1 cellular context compared by ENCODE assay signal in the genomic region with DNA sequence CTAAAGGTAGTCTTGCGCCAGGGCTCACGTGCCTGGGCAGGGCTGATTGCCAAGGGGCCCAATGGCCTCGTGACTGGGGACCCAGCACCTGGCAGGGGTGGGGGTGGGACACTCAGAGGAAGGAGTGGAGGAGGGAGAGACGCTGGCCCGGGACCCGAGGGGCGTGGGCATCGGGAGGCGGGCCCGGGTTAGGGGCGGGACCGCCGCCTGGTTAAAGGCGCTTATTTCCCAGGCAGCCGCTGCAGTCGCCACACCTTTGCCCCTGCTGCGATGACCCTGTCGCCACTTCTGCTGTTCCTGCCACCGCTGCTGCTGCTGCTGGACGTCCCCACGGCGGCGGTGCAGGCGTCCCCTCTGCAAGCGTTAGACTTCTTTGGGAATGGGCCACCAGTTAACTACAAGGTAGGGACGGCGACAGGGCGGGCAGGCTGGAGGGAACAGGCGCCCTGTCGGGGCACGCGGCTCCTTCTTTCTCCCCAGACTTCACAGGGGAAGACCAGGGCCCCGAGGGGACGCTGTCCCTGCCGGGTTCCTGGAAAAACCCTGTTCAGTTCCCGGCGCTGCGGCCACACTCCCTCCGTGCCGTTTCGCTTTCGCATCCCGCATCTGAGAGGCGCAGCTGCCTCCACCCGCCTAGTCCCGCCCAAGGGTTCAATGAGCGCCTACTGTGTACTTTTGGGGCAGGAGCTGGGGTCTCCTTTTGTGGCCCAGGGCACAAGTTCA.
TF ChIP-seq lines count a peak whose summit lies in the region.

Gene IFI30, plus strand, starts transcription at position 242 of the 723 bp plus-strand sequence. Its CDS starts 29 bp downstream, at position 271.

TF ChIP-seq in HepG2, 621 proteins besides CTCF, POLR2A, EP300 and RAD21 (continued from another document and continues in another):
- TF ChIP-seq, protein P1, sequence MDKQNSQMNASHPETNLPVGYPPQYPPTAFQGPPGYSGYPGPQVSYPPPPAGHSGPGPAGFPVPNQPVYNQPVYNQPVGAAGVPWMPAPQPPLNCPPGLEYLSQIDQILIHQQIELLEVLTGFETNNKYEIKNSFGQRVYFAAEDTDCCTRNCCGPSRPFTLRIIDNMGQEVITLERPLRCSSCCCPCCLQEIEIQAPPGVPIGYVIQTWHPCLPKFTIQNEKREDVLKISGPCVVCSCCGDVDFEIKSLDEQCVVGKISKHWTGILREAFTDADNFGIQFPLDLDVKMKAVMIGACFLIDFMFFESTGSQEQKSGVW (CRISPR knock-in tag; IDR thresholded peaks at IDR 0.05; ENCODE audit: borderline replicate concordance), result no peak
- TF ChIP-seq ZNF143 (CRISPR knock-in tag; IDR thresholded peaks at IDR 0.05) (peak; percentile 56; the same call in 1 of the 2 replicates), ARID4A (CRISPR knock-in tag; IDR thresholded peaks at IDR 0.05; ENCODE audit: borderline replicate concordance) (peak; percentile 68; the same call in 1 of the 2 replicates), ZNF552 (CRISPR knock-in tag; IDR thresholded peaks at IDR 0.05; ENCODE audit: borderline replicate concordance) (no peak), ZFP36 (IDR thresholded peaks at IDR 0.05; ENCODE audit: borderline replicate concordance, low read depth, low read length, partially characterized antibody) (no peak), AGO2 (optimal IDR thresholded peaks at IDR 0.05; ENCODE audit: low read depth, low read length) (no peak), SKI (IDR thresholded peaks at IDR 0.05; ENCODE audit: partially characterized antibody) (no peak), TSC22D2 (CRISPR knock-in tag; IDR thresholded peaks at IDR 0.05; ENCODE audit: borderline replicate concordance) (no peak), THAP11 (CRISPR knock-in tag; IDR thresholded peaks at IDR 0.05) (no peak; the same call in 1 of the 2 replicates), ATF3 (CRISPR knock-in tag; IDR thresholded peaks at IDR 0.05) (no peak), ZNF331 (CRISPR knock-in tag; IDR thresholded peaks at IDR 0.05) (peak; percentile 28; the same call in 1 of the 2 replicates), MAFF (IDR thresholded peaks at IDR 0.05; ENCODE audit: low read depth, low read length) (no peak), ZNF879 (CRISPR knock-in tag; IDR thresholded peaks at IDR 0.05) (no peak), SRY (CRISPR knock-in tag; IDR thresholded peaks at IDR 0.05) (0 out of 2 replicates have a peak, but pooled peaks have one; percentile 19), AKAP8 (CRISPR knock-in tag; IDR thresholded peaks at IDR 0.05) (peak; percentile 17; the same call in 1 of the 2 replicates), SOX13 (IDR thresholded peaks at IDR 0.05) (no peak), SOX13 (CRISPR knock-in tag; conservative IDR thresholded peaks at IDR 0.05 in 1 of 2, IDR thresholded peaks at IDR 0.05 in 1 of 2) (no peak), ZC3H13 (CRISPR knock-in tag; IDR thresholded peaks at IDR 0.05) (no peak; the same call in 1 of the 2 replicates), CEBPB (IDR thresholded peaks at IDR 0.05; ENCODE audit: borderline replicate concordance, low read depth, low read length) (peak; percentile 22; the same call in 1 of the 2 replicates), NR2F6 (IDR thresholded peaks at IDR 0.05) (0 out of 2 replicates have a peak, but pooled peaks have one; percentile 8), NR2F6 (CRISPR knock-in tag; IDR thresholded peaks at IDR 0.05) (peak; percentile 15; the same call in 1 of the 2 replicates), ZBED4 (CRISPR knock-in tag; IDR thresholded peaks at IDR 0.05; ENCODE audit: borderline replicate concordance) (no peak), MEF2D (CRISPR knock-in tag; IDR thresholded peaks at IDR 0.05) (no peak), FOXM1 (CRISPR knock-in tag; IDR thresholded peaks at IDR 0.05) (no peak), IKZF5 (CRISPR knock-in tag; IDR thresholded peaks at IDR 0.05) (peak; percentile 58; the same call in 1 of the 2 replicates), ZFP36L2 (CRISPR knock-in tag; IDR thresholded peaks at IDR 0.05) (no peak), FOXK2 (IDR thresholded peaks at IDR 0.05) (no peak), ZKSCAN8 (CRISPR knock-in tag; IDR thresholded peaks at IDR 0.05; ENCODE audit: borderline replicate concordance) (peak; percentile 99), ZNF138 (CRISPR knock-in tag; IDR thresholded peaks at IDR 0.05; ENCODE audit: low read depth) (no peak), SNAI1 (CRISPR knock-in tag; IDR thresholded peaks at IDR 0.05; ENCODE audit: borderline replicate concordance) (no peak), KLF12 (CRISPR knock-in tag; IDR thresholded peaks at IDR 0.05; ENCODE audit: borderline replicate concordance) (peak; percentile 79; the same call in 1 of the 2 replicates), REPIN1 (CRISPR knock-in tag; IDR thresholded peaks at IDR 0.05; ENCODE audit: borderline replicate concordance, low read depth) (no peak), PAX8 (CRISPR knock-in tag; IDR thresholded peaks at IDR 0.05; ENCODE audit: borderline replicate concordance) (no peak), ZBTB37 (CRISPR knock-in tag; IDR thresholded peaks at IDR 0.05) (0 out of 2 replicates have a peak, but pooled peaks have one; percentile 28)
- TF ChIP-seq, protein P2, sequence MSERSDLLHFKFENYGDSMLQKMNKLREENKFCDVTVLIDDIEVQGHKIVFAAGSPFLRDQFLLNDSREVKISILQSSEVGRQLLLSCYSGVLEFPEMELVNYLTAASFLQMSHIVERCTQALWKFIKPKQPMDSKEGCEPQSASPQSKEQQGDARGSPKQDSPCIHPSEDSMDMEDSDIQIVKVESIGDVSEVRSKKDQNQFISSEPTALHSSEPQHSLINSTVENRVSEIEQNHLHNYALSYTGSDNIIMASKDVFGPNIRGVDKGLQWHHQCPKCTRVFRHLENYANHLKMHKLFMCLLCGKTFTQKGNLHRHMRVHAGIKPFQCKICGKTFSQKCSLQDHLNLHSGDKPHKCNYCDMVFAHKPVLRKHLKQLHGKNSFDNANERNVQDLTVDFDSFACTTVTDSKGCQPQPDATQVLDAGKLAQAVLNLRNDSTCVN (CRISPR knock-in tag; IDR thresholded peaks at IDR 0.05; ENCODE audit: borderline replicate concordance), result no peak
- TF ChIP-seq, protein P3, sequence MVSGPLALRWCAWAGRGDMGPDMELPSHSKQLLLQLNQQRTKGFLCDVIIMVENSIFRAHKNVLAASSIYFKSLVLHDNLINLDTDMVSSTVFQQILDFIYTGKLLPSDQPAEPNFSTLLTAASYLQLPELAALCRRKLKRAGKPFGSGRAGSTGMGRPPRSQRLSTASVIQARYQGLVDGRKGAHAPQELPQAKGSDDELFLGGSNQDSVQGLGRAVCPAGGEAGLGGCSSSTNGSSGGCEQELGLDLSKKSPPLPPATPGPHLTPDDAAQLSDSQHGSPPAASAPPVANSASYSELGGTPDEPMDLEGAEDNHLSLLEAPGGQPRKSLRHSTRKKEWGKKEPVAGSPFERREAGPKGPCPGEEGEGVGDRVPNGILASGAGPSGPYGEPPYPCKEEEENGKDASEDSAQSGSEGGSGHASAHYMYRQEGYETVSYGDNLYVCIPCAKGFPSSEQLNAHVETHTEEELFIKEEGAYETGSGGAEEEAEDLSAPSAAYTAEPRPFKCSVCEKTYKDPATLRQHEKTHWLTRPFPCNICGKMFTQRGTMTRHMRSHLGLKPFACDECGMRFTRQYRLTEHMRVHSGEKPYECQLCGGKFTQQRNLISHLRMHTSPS (CRISPR knock-in tag; IDR thresholded peaks at IDR 0.05; ENCODE audit: low read depth), result 0 out of 2 replicates have a peak, but pooled peaks have one; percentile 23
- TF ChIP-seq, protein P4, sequence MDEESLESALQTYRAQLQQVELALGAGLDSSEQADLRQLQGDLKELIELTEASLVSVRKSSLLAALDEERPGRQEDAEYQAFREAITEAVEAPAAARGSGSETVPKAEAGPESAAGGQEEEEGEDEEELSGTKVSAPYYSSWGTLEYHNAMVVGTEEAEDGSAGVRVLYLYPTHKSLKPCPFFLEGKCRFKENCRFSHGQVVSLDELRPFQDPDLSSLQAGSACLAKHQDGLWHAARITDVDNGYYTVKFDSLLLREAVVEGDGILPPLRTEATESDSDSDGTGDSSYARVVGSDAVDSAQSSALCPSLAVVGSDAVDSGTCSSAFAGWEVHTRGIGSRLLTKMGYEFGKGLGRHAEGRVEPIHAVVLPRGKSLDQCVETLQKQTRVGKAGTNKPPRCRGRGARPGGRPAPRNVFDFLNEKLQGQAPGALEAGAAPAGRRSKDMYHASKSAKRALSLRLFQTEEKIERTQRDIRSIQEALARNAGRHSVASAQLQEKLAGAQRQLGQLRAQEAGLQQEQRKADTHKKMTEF (CRISPR knock-in tag; IDR thresholded peaks at IDR 0.05), result peak; percentile 57; the same call in 1 of the 2 replicates
